8 cellular contexts compared by ENCODE assay signal in the genomic region with DNA sequence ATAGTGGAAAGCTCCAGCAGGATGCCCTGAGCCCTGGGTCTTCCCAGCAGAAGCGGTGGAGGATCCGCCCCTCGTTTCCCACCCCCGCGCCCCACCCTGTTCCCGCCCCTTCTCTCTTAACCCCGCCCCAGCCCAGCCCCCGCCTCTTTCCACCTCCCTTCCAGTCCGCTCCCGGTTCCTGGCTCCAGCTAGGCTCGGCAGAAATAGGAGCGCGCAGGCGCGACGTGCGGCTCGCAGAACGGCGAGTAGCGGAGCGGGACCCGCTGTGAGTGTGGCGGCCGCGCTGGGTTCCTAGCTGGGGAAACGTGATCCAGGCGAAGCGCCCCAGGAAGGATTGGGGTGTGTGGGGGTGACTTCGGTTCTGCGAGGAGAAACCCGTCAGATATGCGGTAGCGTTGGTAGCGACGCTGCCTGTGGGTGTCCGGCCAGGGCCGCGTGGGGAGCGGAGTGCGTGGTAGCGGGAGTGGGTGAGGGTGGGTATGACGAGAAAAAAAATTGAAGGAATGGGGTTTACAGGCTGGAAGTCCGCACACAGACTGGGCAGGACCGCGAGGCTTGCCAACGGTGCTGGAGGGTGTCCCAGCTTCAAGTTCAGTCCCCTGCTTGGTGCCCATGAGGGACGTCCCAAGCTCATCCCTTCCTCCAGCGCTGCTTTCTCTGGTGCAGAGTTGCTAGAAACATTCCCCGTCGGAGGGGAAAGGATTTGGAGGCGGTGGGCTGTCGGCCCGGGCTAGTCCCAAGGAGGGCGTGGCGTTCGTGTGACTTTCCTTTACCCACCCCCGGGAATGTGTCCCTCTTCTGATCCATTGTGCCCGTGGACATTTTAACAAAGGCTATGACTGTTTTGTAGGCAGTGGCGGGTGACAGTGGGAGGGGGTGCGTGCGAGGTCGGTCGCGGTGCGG. TPM values are rescaled to one million over a fixed set of nuclear protein-coding genes. Genes with fewer than 3 reads are reported as not detected.
DNase-seq lines count a peak whose midpoint lies in the region; ATAC-seq and TF ChIP-seq lines count a peak whose summit lies in the region.

TSS of gene PRRG1 (plus strand) at position 234 of the 903 bp plus-strand sequence. CDS start 56,886 bp downstream, outside the sequence.

- H2AFZ ChIP-seq in IMR-90 (replicated peaks; ENCODE audit: low read length, poor library complexity) = peak within 1 kb of the TSS; percentile 80

- CTCF ChIA-PET in BJ (lab: Yijun Ruan, JAX) (no interaction called here), IMR-90 (lab: Yijun Ruan, JAX) (interaction anchor here (0.5 to 0.6 kb wide), 2 partner anchors 104 to 518 kb away, joined by 3 read pairs; no protein-coding TSS in a partner anchor)

- peak within 1 kb of the TSS; percentile 90 for H2BK120ac ChIP-seq in IMR-90 (ENCODE audit: low read depth, low read length)

- H3K23ac ChIP-seq in IMR-90 (ENCODE audit: low read depth, low read length) = peak within 1 kb of the TSS; percentile 98

- H2BK20ac ChIP-seq in IMR-90 (ENCODE audit: low read depth, low read length) = peak within 1 kb of the TSS; percentile 75

- peak within 1 kb of the TSS; percentile 77 for H2AK9ac ChIP-seq in IMR-90 (replicated peaks; ENCODE audit: low read depth, low read length, poor library complexity)

- H3K4me3 ChIP-seq in BJ (ENCODE audit: low read depth, low read length) = peak within 1 kb of the TSS; percentile 76
- peak within 1 kb of the TSS; percentile 96 for H3K4me3 ChIP-seq in IMR-90 (ENCODE audit: insufficient read depth, low read depth, low read length)
- H3K4me3 ChIP-seq in esophagus muscularis mucosa = peak within 1 kb of the TSS; percentile 61 to 76 (median 66)
- H3K4me3 ChIP-seq in mesodermal cell (ENCODE audit: extremely low read depth, insufficient read depth, low read length, poor library complexity, severe bottlenecking) = peak within 1 kb of the TSS; percentile 60
- peak within 1 kb of the TSS; percentile 65 for H3K4me3 ChIP-seq in suprapubic skin

- TF ChIP-seq POLR2A in IMR-90 (IDR thresholded peaks at IDR 0.05; ENCODE audit: low read depth, low read length) = peak; percentile 80
- no peak for TF ChIP-seq POLR2A in esophagus muscularis mucosa (IDR thresholded peaks at IDR 0.05; ENCODE audit: low read depth)
- no peak for TF ChIP-seq POLR2A in suprapubic skin (IDR thresholded peaks at IDR 0.05)

- in situ Hi-C loops in IMR-90 (cut with MboI; ENCODE audit: low sequenced_read_pairs) = no loop called here

- BruUV-seq in IMR-90 (replicated peaks; lab: Mats Ljungman, UMichigan) = no TSS peak

- peak within 1 kb of the TSS; percentile 85 for H3K18ac ChIP-seq in IMR-90 (ENCODE audit: low read depth, low read length)

- H4K91ac ChIP-seq in IMR-90 (ENCODE audit: insufficient read depth, low read depth, low read length) = peak within 1 kb of the TSS; percentile 83

- peak within 1 kb of the TSS; percentile 76 to 79; a peak in 3 of 4 replicates for H4K8ac ChIP-seq in IMR-90 (ENCODE audit: low read depth in 2 of 2, low read length in 2 of 2)

- H3K36me3 ChIP-seq in BJ (ENCODE audit: control insufficient read depth, insufficient read depth, low read length) (no peaks in the 10 kb centered on the region), IMR-90 (ENCODE audit: control insufficient read depth, insufficient read depth, low read length) (no peaks in the 10 kb centered on the region), esophagus muscularis mucosa (no peaks in the 10 kb centered on the region), mesodermal cell (ENCODE audit: control insufficient read depth, insufficient read depth, low read length) (no peaks in the 10 kb centered on the region), suprapubic skin (no peaks in the 10 kb centered on the region)

- H3K27me3 ChIP-seq in BJ (ENCODE audit: control insufficient read depth, insufficient read depth, low read length) (no peaks in the 10 kb centered on the region), IMR-90 (ENCODE audit: control insufficient read depth, insufficient read depth, low read length) (no peaks in the 10 kb centered on the region), esophagus muscularis mucosa (no peaks in the 10 kb centered on the region), suprapubic skin (no peaks in the 10 kb centered on the region)

- intact Hi-C loops in IMR-90 (cut with micrococcal nuclease) = loop anchor here (2.0 to 5.0 kb wide), 3 partner anchors 35 to 523 kb away; no protein-coding TSS in a partner anchor
- intact Hi-C loops in esophagus muscularis mucosa (cut with DNase I) = no loop called here

- H3K56ac ChIP-seq in IMR-90 (ENCODE audit: extremely low read depth, insufficient read depth, low read length) = peak within 1 kb of the TSS; percentile 88

- dilution Hi-C loops in IMR-90 (cut with HindIII; ENCODE audit: low sequenced_read_pairs, unreplicated experiment) = no loop called here

- DNase-seq in BJ (ENCODE audit: low read depth) (peak; percentile 22), IMR-90 (peak; percentile 83), SKM-1 treated with dmso at 0.1 percent for 144 hours (lab: John Stamatoyannopoulos, UW; ENCODE audit: unreplicated experiment) (peak; percentile 46), esophagus muscularis mucosa (ENCODE audit: extremely low spot score) (peak; percentile 91), suprapubic skin (ENCODE audit: low spot score in 2 of 2) (peak; percentile 76 to 81)

- H3K9ac ChIP-seq in IMR-90 (ENCODE audit: low read depth, low read length) = peak within 1 kb of the TSS; percentile 93

- TF ChIP-seq CTCF in BJ (IDR thresholded peaks at IDR 0.05; ENCODE audit: insufficient read depth, low read depth, low read length) = no peak
- no peak for TF ChIP-seq CTCF in IMR-90 (conservative IDR thresholded peaks at IDR 0.05; ENCODE audit: low read depth, low read length)
- TF ChIP-seq CTCF in esophagus muscularis mucosa (IDR thresholded peaks at IDR 0.05) = no peak
- no peak for TF ChIP-seq CTCF in suprapubic skin (IDR thresholded peaks at IDR 0.05)

- 41% methylated on average over 25 of the region's 66 CpGs; no CpG with 5 or more reads in 1 of the 2 experiments for WGBS in IMR-90 (ENCODE audit: extremely low coverage in 2 of 2, insufficient read length in 1 of 2), 2 experiments
- WGBS in esophagus muscularis mucosa = 44% methylated on average over 32 of the region's 66 CpGs
- 1% methylated on average over 27 of the region's 66 CpGs; no CpG with 5 or more reads in 1 of the 2 experiments for WGBS in mesodermal cell (ENCODE audit: insufficient coverage in 2 of 2), 2 experiments
- WGBS in suprapubic skin = 42% methylated on average over 56 of the region's 66 CpGs

- 0 out of 4 replicates have a peak, but pooled peaks cover 0 to 5% of the 10 kb centered on the region in 2 experiments for H3K79me1 ChIP-seq in IMR-90 (ENCODE audit: low read depth in 1 of 2, low read length in 2 of 2)

- H3K4me1 ChIP-seq in IMR-90 (ENCODE audit: control insufficient read depth, insufficient read depth, low read length) = peaks cover 5% of the 10 kb centered on the region
- H3K4me1 ChIP-seq in esophagus muscularis mucosa = peaks cover 0 to 5% (median 4%) of the 10 kb centered on the region in 4 donors
- peaks cover 15% of the 10 kb centered on the region for H3K4me1 ChIP-seq in mesodermal cell (ENCODE audit: control insufficient read depth, insufficient read depth, low read length, poor library complexity, severe bottlenecking)
- H3K4me1 ChIP-seq in suprapubic skin = peaks cover 2% of the 10 kb centered on the region

- peak within 1 kb of the TSS; percentile 95 for H3K4ac ChIP-seq in IMR-90 (ENCODE audit: low read depth, low read length)

- TF ChIP-seq RAD21 in IMR-90 (IDR thresholded peaks at IDR 0.05; ENCODE audit: low read length) = no peak

- H3K9me1 ChIP-seq in IMR-90 (ENCODE audit: insufficient read depth, low read length) = no peaks in the 10 kb centered on the region

- peak within 1 kb of the TSS; percentile 64; the same call in 2 of the 3 replicates for H2BK15ac ChIP-seq in IMR-90 (ENCODE audit: low read depth, low read length)

- H3K27ac ChIP-seq in IMR-90 (ENCODE audit: insufficient read depth, low read length) = peak within 1 kb of the TSS; percentile 99
- peak within 1 kb of the TSS; percentile 70 to 81 (median 75) for H3K27ac ChIP-seq in esophagus muscularis mucosa (replicated peaks in 1 of 4)
- H3K27ac ChIP-seq in mesodermal cell (ENCODE audit: low read depth, low read length, severe bottlenecking) = peak within 1 kb of the TSS; percentile 83
- peak within 1 kb of the TSS; percentile 77 for H3K27ac ChIP-seq in suprapubic skin

- H4K5ac ChIP-seq in IMR-90 (ENCODE audit: low read depth, low read length) = peak within 1 kb of the TSS; percentile 82

- 0 out of 2 replicates have a peak within 1 kb of the TSS, but pooled peaks have one; percentile 37 for H2AK5ac ChIP-seq in IMR-90 (ENCODE audit: low read depth, low read length)

- no peaks in the 10 kb centered on the region for H3K9me3 ChIP-seq in IMR-90 (ENCODE audit: control insufficient read depth, insufficient read depth, low read length)
- H3K9me3 ChIP-seq in esophagus muscularis mucosa = no peaks in the 10 kb centered on the region
- no peaks in the 10 kb centered on the region for H3K9me3 ChIP-seq in mesodermal cell (ENCODE audit: control insufficient read depth, low read length)
- no peaks in the 10 kb centered on the region for H3K9me3 ChIP-seq in suprapubic skin

- H3K14ac ChIP-seq in IMR-90 (replicated peaks; ENCODE audit: low read depth, low read length) = peak within 1 kb of the TSS; percentile 77

- ATAC-seq in IMR-90 (ENCODE audit: low read depth) (peak; percentile 82), HG03460 (IDR thresholded peaks at IDR 0.05; ENCODE audit: unreplicated experiment) (no peak), HG03571 (IDR thresholded peaks at IDR 0.05; ENCODE audit: unreplicated experiment) (no peak)

- POLR2A ChIA-PET in BJ (lab: Charles Lee) = no interaction called here
- POLR2A ChIA-PET in IMR-90 (lab: Charles Lee; ENCODE audit: unreplicated experiment) = interaction anchor here (0.5 kb wide), 1 partner anchor 536 kb away, joined by 4 read pairs; no protein-coding TSS in a partner anchor

- H2BK5ac ChIP-seq in IMR-90 (ENCODE audit: low read depth, low read length, poor library complexity, severe bottlenecking) = peak within 1 kb of the TSS; percentile 95

- peaks cover 3% of the 10 kb centered on the region for H4K20me1 ChIP-seq in IMR-90 (ENCODE audit: insufficient read depth, low read length)

- peak within 1 kb of the TSS; percentile 98 for H3K4me2 ChIP-seq in IMR-90 (ENCODE audit: low read depth, low read length)

- TF ChIP-seq EP300 in esophagus muscularis mucosa (IDR thresholded peaks at IDR 0.05) (no peak), suprapubic skin (IDR thresholded peaks at IDR 0.05) (no peak)

TF ChIP-seq in IMR-90, 13 proteins besides CTCF, POLR2A, EP300 and RAD21 (continues in another document):
- no peak; the same call in 1 of the 2 replicates for TF ChIP-seq MAZ (IDR thresholded peaks at IDR 0.05; ENCODE audit: borderline replicate concordance, low read depth, low read length)

RNA-seq across cellular contexts. Expression of gene PRRG1, which starts in this region (rescaled TPM):
- 15.4 and 23.3 TPM in 2 replicates for polyA plus RNA-seq in BJ (2011; rRNA removed)
- polyA minus RNA-seq in BJ (2011; rRNA and poly(A)+ RNA removed) = 13.3 and 19.5 TPM in 2 replicates
- total RNA-seq in IMR-90 (2012; rRNA removed) = 11.1 and 16.1 TPM in 2 replicates
- polyA plus RNA-seq in IMR-90 (2012; rRNA removed) = 8.5 and 9.0 TPM in 2 replicates
- 3.0 and 4.7 TPM in 2 replicates for polyA plus RNA-seq in IMR-90 (2012; cell fraction: cytosol; rRNA removed)
- polyA plus RNA-seq in IMR-90 (2012; cell fraction: nucleus; rRNA removed; ENCODE audit: low replicate concordance) = 2.9 and 12.2 TPM in 2 replicates
- 1 to 10 TPM; 4.5 to 7.1 (median 5.1) TPM for total RNA-seq in esophagus muscularis mucosa
- polyA plus RNA-seq in mesodermal cell (2013, experiment 1 of 2) = 10.7 TPM
- 11.1 TPM for polyA plus RNA-seq in mesodermal cell (2013, experiment 2 of 2)
- total RNA-seq in suprapubic skin = 1 to 10 TPM; 3.8 to 7.1 (median 5.1) TPM

Comparison
In these comparisons a context has a peak if more than half of its experiments do, and no peak if none do; other contexts are left out.
1. DNase-seq: peak in every context shown above with its lines; median percentile 91 in esophagus muscularis mucosa; 83 in IMR-90; 78 in suprapubic skin; 46 in SKM-1 treated with dmso at 0.1 percent for 144 hours; 22 in BJ.